Comparison of ENCODE assay signal across 10 cellular contexts in the genomic region with DNA sequence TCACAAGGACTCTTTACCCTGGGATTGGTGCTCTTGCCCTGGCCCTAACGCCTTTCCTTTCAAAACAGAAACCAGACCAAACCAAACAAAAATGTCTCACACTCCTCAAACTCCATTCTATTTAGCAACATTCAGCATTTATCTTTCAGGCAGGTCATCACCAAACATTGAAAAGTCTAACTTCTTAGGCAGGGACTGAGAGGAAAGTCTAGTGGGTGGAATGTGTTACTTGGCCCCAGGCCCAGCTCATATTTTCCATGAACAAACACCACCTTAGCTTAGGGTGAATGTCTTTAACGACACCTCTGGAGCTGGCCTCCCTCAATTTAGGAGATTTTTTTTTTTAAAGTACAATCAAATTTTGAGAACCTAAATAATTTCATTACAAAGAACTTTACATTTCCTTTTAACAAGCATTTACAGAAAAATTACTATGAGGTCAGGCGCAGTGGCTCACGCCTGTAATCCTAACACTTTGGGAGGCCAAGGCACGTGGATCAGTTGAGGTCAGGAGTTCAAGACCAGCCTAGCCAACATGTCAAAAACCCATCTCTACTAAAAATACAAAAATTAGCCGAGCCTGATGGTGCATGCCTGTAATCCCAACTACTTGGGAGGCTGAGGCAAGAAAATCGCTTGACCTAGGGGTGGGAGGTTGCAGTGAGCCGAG. TPM values are rescaled to one million over a fixed set of nuclear protein-coding genes. Genes with fewer than 3 reads are reported as not detected.
DNase-seq lines count a peak whose midpoint lies in the region; ATAC-seq and TF ChIP-seq lines count a peak whose summit lies in the region.
"Had no signal": no experiment of that assay in that cellular context is flagged by ENCODE, and none has a peak within 500 bp of the region (broad histone marks: within the 10 kb centered on the region; RNA-seq: fewer than 3 reads in every experiment).

No MANE protein-coding gene starts in this region.

- no peak overlapping the region for H3K4me3 ChIP-seq in CD8-positive, alpha-beta T cell (ENCODE audit: low read depth, low read length)

- no peak for TF ChIP-seq CTCF in CD8-positive, alpha-beta T cell (IDR thresholded peaks at IDR 0.05)

- no peaks in the 10 kb centered on the region for H3K36me3 Mint-ChIP-seq in CD8-positive, alpha-beta T cell

- no peaks in the 10 kb centered on the region for H3K4me1 ChIP-seq in CD8-positive, alpha-beta T cell (ENCODE audit: insufficient read depth, low read length)

- in situ Hi-C loops in T47D (cut with HindIII; ENCODE audit: low pct_unique_long_range_greater_than_20kb, low sequenced_read_pairs), result no loop called here

- no peaks in the 10 kb centered on the region for H3K36me3 ChIP-seq in CD8-positive, alpha-beta T cell (ENCODE audit: insufficient read depth, low read length)

- no peaks in the 10 kb centered on the region for H3K27me3 ChIP-seq in CD8-positive, alpha-beta T cell (ENCODE audit: insufficient read depth, low read length)

- H3K9me3 Mint-ChIP-seq in CD8-positive, alpha-beta T cell, result no peaks in the 10 kb centered on the region
- H3K9me3 Mint-ChIP-seq: dendritic cell treated with granulocyte-macrophage colony-stimulating factor and Interleukin-4, amounts not matched to agents 40 ng/mL and 50 ng/mL, for 4 days had no signal

- CTCF ChIA-PET in CD8-positive, alpha-beta T cell (lab: Charles Lee), result interaction anchor here (0.7 to 1.4 kb wide), 4 partner anchors 10 to 279 kb away, joined by 3 to 4 read pairs (median 3); no protein-coding TSS in a partner anchor

- H3K4me3 Mint-ChIP-seq in CD8-positive, alpha-beta T cell, result no peak overlapping the region
- H3K4me3 Mint-ChIP-seq: dendritic cell treated with granulocyte-macrophage colony-stimulating factor and Interleukin-4, amounts not matched to agents 40 ng/mL and 50 ng/mL, for 4 days had no signal

- ATAC-seq in CD8-positive, alpha-beta T cell, result no peak

- intact Hi-C loops in CD8-positive, alpha-beta T cell (cut with DNase I, micrococcal nuclease), result no loop called here

- H3K27ac ChIP-seq in CD8-positive, alpha-beta T cell (ENCODE audit: low read depth, low read length), result no peak overlapping the region

- no peak for DNase-seq in CD8-positive, alpha-beta T cell
- DNase-seq in NCI-H2029 treated with DMSO at 0.1 percent for 48 hours (lab: John Stamatoyannopoulos, UW), result peak; percentile 51
- peak; percentile 18 to 77 for DNase-seq in T47D (ENCODE audit: low read depth in 1 of 2, low spot score in 1 of 2)
- peak; percentile 13 for DNase-seq in myocyte (ENCODE audit: low read depth)
- DNase-seq in NCI-H526 treated with DMSO at 0.1 percent for 48 hours (lab: John Stamatoyannopoulos, UW), result no peak
- DNase-seq in SK-N-DZ (ENCODE audit: low spot score), result no peak
- no peak for DNase-seq in NCI-H82 (lab: John Stamatoyannopoulos, UW)
- DNase-seq in COLO668 (lab: John Stamatoyannopoulos, UW; ENCODE audit: unreplicated experiment), result no peak
- DNase-seq: NCI-H1694 had no signal

- H3K27ac Mint-ChIP-seq in CD8-positive, alpha-beta T cell, result peak overlapping the region; percentile 55
- H3K27ac Mint-ChIP-seq: dendritic cell treated with granulocyte-macrophage colony-stimulating factor and Interleukin-4, amounts not matched to agents 40 ng/mL and 50 ng/mL, for 4 days had no signal

- POLR2A ChIA-PET in CD8-positive, alpha-beta T cell (lab: Charles Lee), result interaction anchor here (1.0 to 1.5 kb wide), 4 partner anchors 10 to 279 kb away, joined by 3 to 6 read pairs (median 3); partner anchors contain the start of gene N4BP2

- H3K9me3 ChIP-seq in CD8-positive, alpha-beta T cell (ENCODE audit: low read length), result no peaks in the 10 kb centered on the region

- H3K4me1 Mint-ChIP-seq in CD8-positive, alpha-beta T cell (ENCODE audit: low read depth), result peaks cover 3% of the 10 kb centered on the region

- no peaks in the 10 kb centered on the region for H3K27me3 Mint-ChIP-seq in CD8-positive, alpha-beta T cell (ENCODE audit: low read depth)

RNA-seq across cellular contexts. Expression of gene N4BP2, which starts 10.2 kb away (rescaled TPM):
- 10 to 100 TPM; 19.5 to 20.4 TPM for total RNA-seq in CD8-positive, alpha-beta T cell
- 7.5 and 12.4 TPM in 2 replicates for total RNA-seq in myocyte
- polyA plus RNA-seq in myocyte (2012), result 0.81 TPM
- polyA plus RNA-seq in SK-N-DZ (2014; cell fraction: cytosol; rRNA removed), result 8.6 and 11.4 TPM in 2 replicates
- polyA plus RNA-seq in SK-N-DZ (2014; cell fraction: nucleus; rRNA removed), result 7.8 and 10.1 TPM in 2 replicates

Comparison
In these comparisons a context has a peak if more than half of its experiments do, and no peak if none do; other contexts are left out.
1. DNase-seq: peak in NCI-H2029 treated with DMSO at 0.1 percent for 48 hours (single experiment), T47D (2 of 2) and myocyte (single experiment); none in CD8-positive, alpha-beta T cell (0 of 7), NCI-H526 treated with DMSO at 0.1 percent for 48 hours (single experiment), SK-N-DZ (single experiment), NCI-H82 (single experiment) and COLO668 (single experiment).